23 cellular contexts compared by ENCODE assay signal in the genomic region with DNA sequence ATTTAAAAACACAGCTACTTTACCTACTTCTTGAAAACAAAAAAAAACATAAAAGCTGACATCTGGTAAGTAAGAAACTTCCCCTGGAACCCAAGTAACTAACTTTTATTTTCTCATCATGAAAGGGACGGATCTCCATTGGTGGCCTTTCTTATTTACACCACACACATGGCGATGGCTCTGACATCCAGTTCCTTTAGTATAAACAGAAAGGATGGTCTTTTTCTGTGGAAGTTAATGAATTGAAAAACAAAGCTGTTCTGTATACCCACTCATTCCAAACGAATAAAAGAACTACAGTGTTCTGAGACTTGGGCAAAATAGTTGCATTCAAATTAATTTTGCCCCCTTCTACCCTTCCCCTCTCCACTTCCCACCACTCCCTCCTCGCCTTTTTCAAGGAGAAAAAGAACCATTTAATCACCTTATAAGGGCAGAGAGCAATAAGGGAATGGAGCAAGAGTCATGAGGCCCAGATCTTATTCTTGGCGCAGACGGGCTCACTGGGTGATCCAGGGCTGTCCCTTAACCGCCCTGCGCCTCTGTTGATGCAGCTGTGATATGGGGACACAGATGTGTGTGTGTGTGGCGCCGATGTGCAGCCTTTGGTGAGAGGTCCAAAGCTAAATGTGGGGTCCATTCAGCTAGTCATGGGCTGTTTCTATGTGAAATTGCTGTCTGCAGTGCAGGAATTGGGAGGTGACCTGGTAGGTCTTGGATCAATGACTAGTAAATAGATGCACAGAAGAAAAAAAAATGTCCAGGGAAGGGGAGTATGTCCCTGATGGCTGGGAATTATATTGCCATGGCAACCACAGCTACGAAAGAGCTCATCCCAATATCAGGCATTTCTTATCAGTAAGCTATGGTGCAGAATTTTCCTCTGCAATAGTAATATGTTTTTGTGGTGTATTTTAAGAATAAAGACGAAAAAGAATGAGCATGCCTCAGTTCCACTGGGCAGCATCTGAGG.
"Had no signal": no experiment of that assay in that cellular context is flagged by ENCODE, and none has a peak within 500 bp of the region (broad histone marks: within the 10 kb centered on the region; RNA-seq: fewer than 3 reads in every experiment).

No MANE protein-coding gene starts in this region.

- H3K9me3 ChIP-seq: breast epithelium, esophagus squamous epithelium, gastroesophageal sphincter, heart left ventricle, thyroid gland, uterus had no signal

- H3K27ac ChIP-seq: breast epithelium, dorsolateral prefrontal cortex, gastroesophageal sphincter, heart left ventricle, thyroid gland, uterus had no signal

- ATAC-seq: effector memory CD8-positive, alpha-beta T cell; heart left ventricle; left cardiac atrium had no signal

- H3K4me1 ChIP-seq: breast epithelium, spleen, uterus had no signal

- DNase-seq: activated CD4-positive, alpha-beta memory T cell treated with anti-CD3 and anti-CD28 coated beads for 36 hours; activated CD4-positive, alpha-beta T cell treated with anti-CD3 and anti-CD28 coated beads for 48 hours; activated CD4-positive, CD25-positive, alpha-beta regulatory T cell; activated naive CD4-positive, alpha-beta T cell treated with anti-CD3 and anti-CD28 coated beads for 36 hours; activated naive CD8-positive, alpha-beta T cell treated with anti-CD3 and anti-CD28 coated beads, Interleukin-2, amount 10 ng/mL, durations not matched to agents 7 days and 5 days; activated T-cell treated with anti-CD3 and anti-CD28 coated beads, Interleukin-2, amount 50 U/mL, for 48 hours; amniotic stem cell; dorsolateral prefrontal cortex; effector memory CD8-positive, alpha-beta T cell; esophagus squamous epithelium; heart left ventricle; islet precursor cell; left cardiac atrium; naive B cell; spleen; stimulated activated CD4-positive, alpha-beta T cell treated with anti-CD3 and anti-CD28 coated beads, Interleukin-4, amount 100 ng/mL, for 1 hour; substantia nigra; T1000; thyroid gland; uterus had no signal

- H3K27me3 ChIP-seq: gastroesophageal sphincter, thyroid gland, uterus had no signal

- H3K36me3 ChIP-seq: breast epithelium, esophagus squamous epithelium, gastroesophageal sphincter, heart left ventricle, spleen, thyroid gland, uterus had no signal

- H3K4me3 ChIP-seq: breast epithelium, dorsolateral prefrontal cortex, esophagus squamous epithelium, gastroesophageal sphincter, heart left ventricle, spleen, thyroid gland, uterus had no signal

- FAIRE-seq: colon had no signal
